Comparison of ENCODE assay signal across 1 cellular context in the genomic region with DNA sequence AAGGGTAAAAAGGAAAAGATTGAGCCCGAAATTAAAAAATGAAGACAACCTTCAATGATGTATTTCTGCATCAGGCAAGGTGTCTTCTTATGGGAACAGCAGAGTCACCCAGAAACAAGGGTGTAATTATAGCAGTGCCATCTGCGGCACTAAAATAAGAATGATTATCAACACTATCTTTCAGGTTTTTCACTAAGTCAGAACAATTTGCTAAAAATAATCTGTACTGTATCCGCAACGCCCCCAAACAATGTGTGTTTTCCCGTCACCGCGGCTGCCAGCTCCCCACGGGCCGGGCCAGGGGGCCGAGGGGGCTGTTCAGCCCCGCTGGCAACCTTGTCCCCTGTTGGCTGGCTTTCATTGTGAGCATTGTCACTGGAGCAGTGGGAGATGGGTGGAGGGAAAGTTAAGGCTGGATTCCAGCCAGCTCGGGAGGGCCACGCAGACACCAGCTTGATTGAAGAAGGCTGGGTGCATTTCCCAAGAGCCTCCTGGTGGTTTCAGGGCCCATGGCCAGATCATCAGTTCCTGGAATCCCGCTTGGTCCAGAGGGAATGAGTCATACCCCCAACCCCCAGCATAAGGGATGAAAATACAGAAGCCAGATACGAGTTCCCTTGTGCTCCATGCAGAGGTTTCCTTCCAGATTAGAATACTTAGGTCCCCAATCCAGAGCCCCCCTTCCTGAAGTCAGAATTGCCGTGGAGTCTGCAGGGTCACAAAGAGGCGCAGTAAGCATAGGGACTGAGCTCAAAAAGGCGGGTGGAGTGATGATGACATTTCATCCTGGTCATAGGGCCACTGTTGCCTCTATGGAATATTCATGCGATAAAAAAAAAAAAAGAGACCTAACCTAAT.
TF ChIP-seq lines count a peak whose summit lies in the region.

No MANE protein-coding gene starts in this region.

TF ChIP-seq in HEK293, 187 proteins besides CTCF, POLR2A, EP300 and RAD21 (continued from another document):
- TF ChIP-seq ZSCAN18 (tag by site-specific recombination; IDR thresholded peaks at IDR 0.05) (no peak), ZBTB21 (tag by site-specific recombination; IDR thresholded peaks at IDR 0.05) (0 out of 2 replicates have a peak, but pooled peaks have one; percentile 11), GLIS1 (tag by site-specific recombination; IDR thresholded peaks at IDR 0.05) (peak; percentile 90), PRDM10 (tag by site-specific recombination; IDR thresholded peaks at IDR 0.05) (peak; percentile 38; the same call in 1 of the 2 replicates), ZFP69B (tag by site-specific recombination; IDR thresholded peaks at IDR 0.05) (peak; percentile 36; the same call in 1 of the 2 replicates), ZNF600 (tag by site-specific recombination; IDR thresholded peaks at IDR 0.05) (peak; percentile 32; the same call in 1 of the 2 replicates), ZNF629 (tag by site-specific recombination; IDR thresholded peaks at IDR 0.05) (peak; percentile 46; the same call in 1 of the 2 replicates), GLIS2 (tag by site-specific recombination; IDR thresholded peaks at IDR 0.05) (peak; percentile 84), KLF10 (tag by site-specific recombination; IDR thresholded peaks at IDR 0.05) (no peak), ZNF341 (tag by site-specific recombination; IDR thresholded peaks at IDR 0.05; ENCODE audit: low read depth) (peak; percentile 65; the same call in 1 of the 2 replicates), ZBTB7A (tag by site-specific recombination; IDR thresholded peaks at IDR 0.05; ENCODE audit: low read depth) (no peak), ZBTB8A (tag by site-specific recombination; IDR thresholded peaks at IDR 0.05) (0 out of 2 replicates have a peak, but pooled peaks have one; percentile 17), ZNF37A (tag by site-specific recombination; IDR thresholded peaks at IDR 0.05) (no peak), ZBTB48 (tag by site-specific recombination; IDR thresholded peaks at IDR 0.05) (peak; percentile 86), ZNF768 (tag by site-specific recombination; IDR thresholded peaks at IDR 0.05) (no peak), ZNF266 (tag by site-specific recombination; IDR thresholded peaks at IDR 0.05; ENCODE audit: low read depth) (no peak), ZNF394 (tag by site-specific recombination; IDR thresholded peaks at IDR 0.05; ENCODE audit: borderline replicate concordance) (no peak), ZFHX2 (tag by site-specific recombination; conservative IDR thresholded peaks at IDR 0.05) (0 out of 2 replicates have a peak, but pooled peaks have one; percentile 7), HOXC10 (CRISPR knock-in tag; IDR thresholded peaks at IDR 0.05) (no peak), PRDM4 (tag by site-specific recombination; IDR thresholded peaks at IDR 0.05) (peak; percentile 68), ZNF660 (tag by site-specific recombination; IDR thresholded peaks at IDR 0.05) (peak; percentile 85)
- TF ChIP-seq, protein P1, sequence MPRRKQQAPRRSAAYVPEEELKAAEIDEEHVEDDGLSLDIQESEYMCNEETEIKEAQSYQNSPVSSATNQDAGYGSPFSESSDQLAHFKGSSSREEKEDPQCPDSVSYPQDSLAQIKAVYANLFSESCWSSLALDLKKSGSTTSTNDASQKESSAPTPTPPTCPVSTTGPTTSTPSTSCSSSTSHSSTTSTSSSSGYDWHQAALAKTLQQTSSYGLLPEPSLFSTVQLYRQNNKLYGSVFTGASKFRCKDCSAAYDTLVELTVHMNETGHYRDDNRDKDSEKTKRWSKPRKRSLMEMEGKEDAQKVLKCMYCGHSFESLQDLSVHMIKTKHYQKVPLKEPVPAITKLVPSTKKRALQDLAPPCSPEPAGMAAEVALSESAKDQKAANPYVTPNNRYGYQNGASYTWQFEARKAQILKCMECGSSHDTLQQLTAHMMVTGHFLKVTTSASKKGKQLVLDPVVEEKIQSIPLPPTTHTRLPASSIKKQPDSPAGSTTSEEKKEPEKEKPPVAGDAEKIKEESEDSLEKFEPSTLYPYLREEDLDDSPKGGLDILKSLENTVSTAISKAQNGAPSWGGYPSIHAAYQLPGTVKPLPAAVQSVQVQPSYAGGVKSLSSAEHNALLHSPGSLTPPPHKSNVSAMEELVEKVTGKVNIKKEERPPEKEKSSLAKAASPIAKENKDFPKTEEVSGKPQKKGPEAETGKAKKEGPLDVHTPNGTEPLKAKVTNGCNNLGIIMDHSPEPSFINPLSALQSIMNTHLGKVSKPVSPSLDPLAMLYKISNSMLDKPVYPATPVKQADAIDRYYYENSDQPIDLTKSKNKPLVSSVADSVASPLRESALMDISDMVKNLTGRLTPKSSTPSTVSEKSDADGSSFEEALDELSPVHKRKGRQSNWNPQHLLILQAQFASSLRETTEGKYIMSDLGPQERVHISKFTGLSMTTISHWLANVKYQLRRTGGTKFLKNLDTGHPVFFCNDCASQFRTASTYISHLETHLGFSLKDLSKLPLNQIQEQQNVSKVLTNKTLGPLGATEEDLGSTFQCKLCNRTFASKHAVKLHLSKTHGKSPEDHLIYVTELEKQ (tag by site-specific recombination; IDR thresholded peaks at IDR 0.05; ENCODE audit: borderline replicate concordance): no peak
- TF ChIP-seq, protein P2, sequence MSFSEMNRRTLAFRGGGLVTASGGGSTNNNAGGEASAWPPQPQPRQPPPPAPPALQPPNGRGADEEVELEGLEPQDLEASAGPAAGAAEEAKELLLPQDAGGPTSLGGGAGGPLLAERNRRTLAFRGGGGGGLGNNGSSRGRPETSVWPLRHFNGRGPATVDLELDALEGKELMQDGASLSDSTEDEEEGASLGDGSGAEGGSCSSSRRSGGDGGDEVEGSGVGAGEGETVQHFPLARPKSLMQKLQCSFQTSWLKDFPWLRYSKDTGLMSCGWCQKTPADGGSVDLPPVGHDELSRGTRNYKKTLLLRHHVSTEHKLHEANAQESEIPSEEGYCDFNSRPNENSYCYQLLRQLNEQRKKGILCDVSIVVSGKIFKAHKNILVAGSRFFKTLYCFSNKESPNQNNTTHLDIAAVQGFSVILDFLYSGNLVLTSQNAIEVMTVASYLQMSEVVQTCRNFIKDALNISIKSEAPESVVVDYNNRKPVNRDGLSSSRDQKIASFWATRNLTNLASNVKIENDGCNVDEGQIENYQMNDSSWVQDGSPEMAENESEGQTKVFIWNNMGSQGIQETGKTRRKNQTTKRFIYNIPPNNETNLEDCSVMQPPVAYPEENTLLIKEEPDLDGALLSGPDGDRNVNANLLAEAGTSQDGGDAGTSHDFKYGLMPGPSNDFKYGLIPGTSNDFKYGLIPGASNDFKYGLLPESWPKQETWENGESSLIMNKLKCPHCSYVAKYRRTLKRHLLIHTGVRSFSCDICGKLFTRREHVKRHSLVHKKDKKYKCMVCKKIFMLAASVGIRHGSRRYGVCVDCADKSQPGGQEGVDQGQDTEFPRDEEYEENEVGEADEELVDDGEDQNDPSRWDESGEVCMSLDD (tag by site-specific recombination; IDR thresholded peaks at IDR 0.05): 0 out of 2 replicates have a peak, but pooled peaks have one; percentile 25
- TF ChIP-seq, protein P3, sequence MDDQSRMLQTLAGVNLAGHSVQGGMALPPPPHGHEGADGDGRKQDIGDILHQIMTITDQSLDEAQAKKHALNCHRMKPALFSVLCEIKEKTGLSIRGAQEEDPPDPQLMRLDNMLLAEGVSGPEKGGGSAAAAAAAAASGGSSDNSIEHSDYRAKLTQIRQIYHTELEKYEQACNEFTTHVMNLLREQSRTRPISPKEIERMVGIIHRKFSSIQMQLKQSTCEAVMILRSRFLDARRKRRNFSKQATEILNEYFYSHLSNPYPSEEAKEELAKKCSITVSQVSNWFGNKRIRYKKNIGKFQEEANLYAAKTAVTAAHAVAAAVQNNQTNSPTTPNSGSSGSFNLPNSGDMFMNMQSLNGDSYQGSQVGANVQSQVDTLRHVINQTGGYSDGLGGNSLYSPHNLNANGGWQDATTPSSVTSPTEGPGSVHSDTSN (CRISPR knock-in tag; IDR thresholded peaks at IDR 0.05): no peak
TF ChIP-seq in HEK293: peak in this region for 25.
